Comparison of ENCODE assay signal across 9 cellular contexts in the genomic region with DNA sequence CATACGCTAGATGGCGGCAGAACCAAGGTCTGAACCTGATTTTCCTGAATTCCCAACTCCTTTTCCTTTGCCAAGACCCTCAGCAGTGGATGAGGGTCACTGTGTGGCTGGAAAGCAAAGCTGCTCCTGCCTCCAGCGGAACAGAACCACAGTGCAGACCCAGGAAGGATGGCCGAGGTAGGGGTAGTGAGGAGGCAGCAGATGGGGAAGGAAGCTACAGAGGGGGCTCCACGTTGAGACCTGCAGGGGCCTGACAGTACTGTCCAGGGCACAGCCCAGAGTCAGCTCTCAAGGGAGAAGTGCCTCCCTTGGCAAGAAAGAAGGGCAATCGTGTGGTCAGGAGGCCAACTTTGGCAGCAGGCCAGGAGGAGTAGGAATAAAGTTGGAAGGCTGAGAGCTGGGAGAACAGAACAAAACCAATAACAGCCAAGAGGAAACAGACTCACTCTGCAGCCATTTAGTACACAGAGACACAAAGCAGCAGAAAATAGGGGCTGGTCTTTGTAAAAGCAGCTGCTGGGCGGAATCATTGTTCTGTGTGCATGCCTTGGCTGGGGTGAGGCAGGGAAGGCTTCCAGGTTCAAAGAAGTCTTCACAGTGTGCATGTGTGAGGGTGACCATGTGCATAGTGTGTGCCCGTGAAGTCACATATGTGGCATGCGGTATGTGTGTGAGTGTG. TPM values are rescaled to one million over a fixed set of nuclear protein-coding genes. Genes with fewer than 3 reads are reported as not detected.
A peak's percentile ranks its signal among the peaks of the same experiment; 100 is the strongest.
DNase-seq lines count a peak whose midpoint lies in the region; ATAC-seq and TF ChIP-seq lines count a peak whose summit lies in the region.
"Had no signal": no experiment of that assay in that cellular context is flagged by ENCODE, and none has a peak within 500 bp of the region (broad histone marks: within the 10 kb centered on the region; RNA-seq: fewer than 3 reads in every experiment).

No MANE protein-coding gene starts in this region.

- H3K4me1 ChIP-seq in Peyer's patch (peaks cover 0 to 30% (median 4%) of the 10 kb centered on the region in 4 donors), esophagus squamous epithelium (peaks cover 11 to 32% (median 26%) of the 10 kb centered on the region in 3 donors), mucosa of stomach (ENCODE audit: control insufficient read depth, insufficient read depth, low read length) (peaks cover 18% of the 10 kb centered on the region), spleen (peaks cover 0 to 32% (median 15%) of the 10 kb centered on the region in 6 donors)

- H3K36me3 ChIP-seq in Peyer's patch (no peaks in the 10 kb centered on the region), esophagus squamous epithelium (peaks cover 0 to 9% (median 0%) of the 10 kb centered on the region in 3 donors), mucosa of stomach (ENCODE audit: control insufficient read depth, insufficient read depth, low read length) (no peaks in the 10 kb centered on the region), spleen (peaks cover 0 to 25% (median 0%) of the 10 kb centered on the region in 6 donors)
- H3K36me3 ChIP-seq: neutrophil had no signal

- 24 to 35% methylated on average over 8 to 9 of the region's 9 CpGs for WGBS in esophagus squamous epithelium, 2 donors
- 40 to 55% (median 52%) methylated on average over 9 of the region's 9 CpGs for WGBS in spleen, 5 donors

- H3K4me3 ChIP-seq in Peyer's patch (no peak overlapping the region), esophagus squamous epithelium (peak overlapping the region in 1 of 4 donors; percentile 12), mucosa of stomach (ENCODE audit: low read length) (peak overlapping the region; percentile 14), spleen (no peak overlapping the region)

- DNase-seq in ELF-1 (ENCODE audit: low read depth, low spot score) (peak; percentile 89), Peyer's patch (no peak), esophagus squamous epithelium (lab: John Stamatoyannopoulos, UW) (no peak), spleen (no peak), NOMO-1 treated with dmso at 0.1 percent for 144 hours (lab: John Stamatoyannopoulos, UW; ENCODE audit: unreplicated experiment) (no peak), NOMO-1 (lab: John Stamatoyannopoulos, UW; ENCODE audit: unreplicated experiment in 2 of 2) (no peak)

- TF ChIP-seq POLR2A in Peyer's patch (IDR thresholded peaks at IDR 0.05) (no peak), esophagus squamous epithelium (IDR thresholded peaks at IDR 0.05) (no peak), spleen (IDR thresholded peaks at IDR 0.05) (no peak)

- peak overlapping the region; percentile 56 for H3K9ac ChIP-seq in mucosa of stomach (ENCODE audit: low read length)

- intact Hi-C loops in esophagus squamous epithelium (cut with DNase I) (no loop called here), spleen (cut with DNase I; ENCODE audit: low total_unique reads) (no loop called here)

- no peaks in the 10 kb centered on the region for H3K27me3 ChIP-seq in Peyer's patch
- H3K27me3 ChIP-seq in esophagus squamous epithelium: no peaks in the 10 kb centered on the region
- no peaks in the 10 kb centered on the region for H3K27me3 ChIP-seq in mucosa of stomach (ENCODE audit: control insufficient read depth, insufficient read depth, low read length)
- no peaks in the 10 kb centered on the region for H3K27me3 ChIP-seq in spleen (replicated peaks in 1 of 7)
- H3K27me3 ChIP-seq: neutrophil had no signal

- H3K9me3 ChIP-seq in Peyer's patch (no peaks in the 10 kb centered on the region), esophagus squamous epithelium (no peaks in the 10 kb centered on the region), mucosa of stomach (ENCODE audit: control insufficient read depth, low read length) (no peaks in the 10 kb centered on the region), spleen (no peaks in the 10 kb centered on the region)
- H3K9me3 ChIP-seq: neutrophil had no signal

- no peak for ATAC-seq in GM18867 (IDR thresholded peaks at IDR 0.05; ENCODE audit: unreplicated experiment)

- H3K27ac ChIP-seq in Peyer's patch (peak overlapping the region in 2 of 4 donors; percentile 19 to 39), esophagus squamous epithelium (peak overlapping the region; percentile 7 to 69 (median 68)), spleen (peak overlapping the region in 2 of 8 donors; percentile 14 to 21)
- H3K27ac ChIP-seq: neutrophil had no signal

- TF ChIP-seq CTCF in Peyer's patch (IDR thresholded peaks at IDR 0.05) (peak in 4 of 6 experiments; percentile 21 to 46 (median 46)), esophagus squamous epithelium (IDR thresholded peaks at IDR 0.05) (peak in 5 of 6 experiments; percentile 26 to 58 (median 36)), spleen (IDR thresholded peaks at IDR 0.05 in 8 of 11, conservative IDR thresholded peaks at IDR 0.05 in 3 of 11) (peak in 3 of 11 experiments; percentile 24 to 42 (median 39))

RNA-seq across cellular contexts. Expression of gene GABRR2, which starts 3.1 kb away (rescaled TPM):
- total RNA-seq in Peyer's patch (1 to 10 TPM in 3 of 4 donors, under 1 TPM in 1; 0.70 to 6.6 (median 2.1) TPM), esophagus squamous epithelium (under 1 TPM in 1 of 4 donors, not detected in 3; 0.19 TPM), spleen (10 to 100 TPM in 1 of 7 donors, 1 to 10 TPM in 6; 1.7 to 13.0 (median 4.9) TPM)
- under 1 TPM; 0.32 to 0.48 (median 0.33) TPM for polyA plus RNA-seq in spleen

RNA-seq across cellular contexts. Expression of gene UBE2J1, which starts 40.5 kb away (rescaled TPM):
- 10 to 100 TPM; 35.0 to 57.8 (median 44.7) TPM for total RNA-seq in Peyer's patch
- 10 to 100 TPM; 27.2 to 37.3 (median 29.9) TPM for total RNA-seq in esophagus squamous epithelium
- 100 to 1,000 TPM in 1 of 7 donors, 10 to 100 TPM in 6; 69.7 to 115 (median 72.9) TPM for total RNA-seq in spleen
- 10 to 100 TPM; 48.3 to 62.3 (median 49.2) TPM for polyA plus RNA-seq in spleen
